ENCODE assay signal across 8 cellular contexts in the genomic region with DNA sequence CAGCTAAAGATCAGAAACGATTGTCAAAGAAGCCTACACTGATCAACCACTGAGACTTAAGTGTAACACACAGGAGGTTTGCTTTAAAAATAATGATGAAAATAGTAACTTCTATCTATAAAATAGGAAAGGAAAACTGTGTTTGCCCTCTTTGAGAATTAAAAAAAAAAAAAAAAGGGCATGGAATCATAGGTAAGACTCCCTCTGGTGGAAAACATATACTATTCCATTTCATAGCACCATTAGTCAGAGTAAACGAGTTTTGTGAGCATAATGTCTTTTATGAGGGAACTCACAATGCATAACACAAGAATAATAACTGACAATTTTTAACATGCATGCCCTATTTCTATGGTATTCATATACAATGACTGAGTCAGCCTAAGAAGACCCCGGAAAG. TPM values are rescaled to one million over a fixed set of nuclear protein-coding genes. Genes with fewer than 3 reads are reported as not detected.
DNase-seq lines count a peak whose midpoint lies in the region; ATAC-seq and TF ChIP-seq lines count a peak whose summit lies in the region.

No MANE protein-coding gene starts in this region.

- H3K9me2 ChIP-seq in HCT116 (ENCODE audit: insufficient read depth), result no peaks in the 10 kb centered on the region

- TF ChIP-seq POLR2A in HCT116 (IDR thresholded peaks at IDR 0.05; ENCODE audit: borderline replicate concordance, extremely low read depth, insufficient read depth, insufficient read length), result no peak

- H3K4me2 ChIP-seq in HCT116 (ENCODE audit: low read length), result no peak overlapping the region

- no peak overlapping the region for H3K4me3 Mint-ChIP-seq in glutamatergic neuron (ENCODE audit: unreplicated experiment)

- no peak for DNase-seq in AG09309 (ENCODE audit: low read depth)
- DNase-seq in HCT116 (ENCODE audit: low read depth, low spot score), result no peak
- peak; percentile 49 for DNase-seq in RWPE1 (ENCODE audit: low spot score)
- no peak for DNase-seq in glutamatergic neuron
- DNase-seq in activated CD8-positive, alpha-beta memory T cell treated with anti-CD3 and anti-CD28 coated beads, Interleukin-2, amount 50 U/mL, for 48 hours, result no peak
- no peak for DNase-seq in GOT3 (lab: John Stamatoyannopoulos, UW)

- H3K27me3 Mint-ChIP-seq in glutamatergic neuron (ENCODE audit: unreplicated experiment), result no peaks in the 10 kb centered on the region

- no peaks in the 10 kb centered on the region for H3K4me1 ChIP-seq in HCT116 (ENCODE audit: control insufficient read depth in 1 of 2, insufficient read depth in 2 of 2, low read length in 2 of 2)

- H2AFZ ChIP-seq in HCT116 (ENCODE audit: low read depth, low read length, poor library complexity, severe bottlenecking), result no peak overlapping the region

- H3K36me3 ChIP-seq in HCT116 (ENCODE audit: control insufficient read depth in 1 of 2, insufficient read depth in 2 of 2, low read length in 2 of 2), result peaks cover 12 to 17% of the 10 kb centered on the region in 2 experiments; a peak in 3 of 4 replicates

- H3K9me3 ChIP-seq in HCT116 (ENCODE audit: control insufficient read depth in 1 of 2, insufficient read depth in 1 of 2, low read depth in 1 of 2, low read length in 2 of 2), result no peaks in the 10 kb centered on the region

- TF ChIP-seq RAD21 in HCT116 (IDR thresholded peaks at IDR 0.05; ENCODE audit: low read depth), result no peak; the same call in 1 of the 2 replicates

- no peak overlapping the region for H3K27ac ChIP-seq in HCT116 (ENCODE audit: low read depth, low read length)
- no peak overlapping the region for H3K27ac ChIP-seq in RWPE1

- no peak for ATAC-seq in HCT116
- no peak for ATAC-seq in GM18498 (IDR thresholded peaks at IDR 0.05; ENCODE audit: unreplicated experiment)
- ATAC-seq in GM21528 (IDR thresholded peaks at IDR 0.05; ENCODE audit: low FRiP score, unreplicated experiment), result no peak

- H4K20me1 ChIP-seq in HCT116 (ENCODE audit: insufficient read depth), result 0 out of 2 replicates have a peak, but pooled peaks cover 2% of the 10 kb centered on the region

- H3K27ac Mint-ChIP-seq in glutamatergic neuron (ENCODE audit: unreplicated experiment), result no peak overlapping the region

- H3K36me3 Mint-ChIP-seq in glutamatergic neuron (ENCODE audit: unreplicated experiment), result no peaks in the 10 kb centered on the region

- intact Hi-C loops in HCT116 (cut with micrococcal nuclease), result no loop called here

- no TSS peak for BruUV-seq in HCT116 (replicated peaks; lab: Mats Ljungman, UMichigan)

- CTCF ChIA-PET in HCT116 (lab: Charles Lee), result no interaction called here
- CTCF ChIA-PET in RWPE1 (lab: Yijun Ruan, JAX), result interaction anchor here (0.5 kb wide), 1 partner anchor 143 kb away, joined by 7 read pairs; no protein-coding TSS in a partner anchor

- no peaks in the 10 kb centered on the region for H3K4me1 Mint-ChIP-seq in glutamatergic neuron (ENCODE audit: low read depth, unreplicated experiment)

- peak; percentile 42 for TF ChIP-seq CTCF in AG09309 (IDR thresholded peaks at IDR 0.05; ENCODE audit: control insufficient read depth, insufficient read depth, low read depth, low read length, missing control alignments)
- TF ChIP-seq CTCF in HCT116 (IDR thresholded peaks at IDR 0.05 in 2 of 3, conservative IDR thresholded peaks at IDR 0.05 in 1 of 3; ENCODE audit: borderline replicate concordance in 1 of 3, insufficient read depth in 1 of 3, low read depth in 2 of 3, low read length in 2 of 3), result peak; percentile 17 to 53 (median 30); a peak in 3 of 6 replicates
- TF ChIP-seq CTCF in RWPE1 (conservative IDR thresholded peaks at IDR 0.05; ENCODE audit: low read depth), result peak; percentile 51
- peak; percentile 43 for TF ChIP-seq CTCF in glutamatergic neuron (IDR thresholded peaks at IDR 0.05; ENCODE audit: partially characterized antibody, unreplicated experiment)

- H3K9me3 Mint-ChIP-seq in glutamatergic neuron (ENCODE audit: unreplicated experiment), result no peaks in the 10 kb centered on the region

- H3K27me3 ChIP-seq in HCT116 (ENCODE audit: insufficient read depth, low read length), result no peaks in the 10 kb centered on the region

- RAD21 ChIA-PET in HCT116 (lab: Charles Lee; ENCODE audit: low non-redundant PET in 1 of 2, low total read pairs in 2 of 2, uncharacterized antibody in 2 of 2, unreplicated experiment in 2 of 2), result no interaction called here

- POLR2A ChIA-PET in HCT116 (lab: Charles Lee), result interaction anchor here (0.9 kb wide), 1 partner anchor 13 kb away, joined by 3 read pairs; no protein-coding TSS in a partner anchor
- POLR2A ChIA-PET in RWPE1 (lab: Yijun Ruan, JAX; ENCODE audit: low non-redundant PET), result no interaction called here

- no peaks in the 10 kb centered on the region for H3K79me2 ChIP-seq in HCT116 (ENCODE audit: insufficient read depth, low read length)

- no peak overlapping the region for H3K9ac ChIP-seq in HCT116 (ENCODE audit: low read length)

- no peak overlapping the region for H3K4me3 ChIP-seq in AG09309 (ENCODE audit: control insufficient read depth, low read depth, low read length)
- H3K4me3 ChIP-seq in HCT116 (replicated peaks in 1 of 2; ENCODE audit: low read depth in 1 of 2, low read length in 2 of 2), result no peak overlapping the region

TF ChIP-seq in HCT116, 20 proteins besides CTCF, POLR2A, EP300 and RAD21:
- TF ChIP-seq, protein P1, sequence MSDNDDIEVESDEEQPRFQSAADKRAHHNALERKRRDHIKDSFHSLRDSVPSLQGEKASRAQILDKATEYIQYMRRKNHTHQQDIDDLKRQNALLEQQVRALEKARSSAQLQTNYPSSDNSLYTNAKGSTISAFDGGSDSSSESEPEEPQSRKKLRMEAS (IDR thresholded peaks at IDR 0.05), result no peak

RNA-seq across cellular contexts. Expression of gene SLC35F5, which starts 36.3 kb away (rescaled TPM):
- total RNA-seq in HCT116 (2021; ENCODE audit: unreplicated experiment), result 14.3 TPM
- 2.6 and 3.3 TPM in 2 replicates for polyA plus RNA-seq in HCT116 (2012)
- 27.6 TPM for total RNA-seq in glutamatergic neuron (ENCODE audit: unreplicated experiment)
